Comparison of ENCODE assay signal across 19 cellular contexts in the genomic region with DNA sequence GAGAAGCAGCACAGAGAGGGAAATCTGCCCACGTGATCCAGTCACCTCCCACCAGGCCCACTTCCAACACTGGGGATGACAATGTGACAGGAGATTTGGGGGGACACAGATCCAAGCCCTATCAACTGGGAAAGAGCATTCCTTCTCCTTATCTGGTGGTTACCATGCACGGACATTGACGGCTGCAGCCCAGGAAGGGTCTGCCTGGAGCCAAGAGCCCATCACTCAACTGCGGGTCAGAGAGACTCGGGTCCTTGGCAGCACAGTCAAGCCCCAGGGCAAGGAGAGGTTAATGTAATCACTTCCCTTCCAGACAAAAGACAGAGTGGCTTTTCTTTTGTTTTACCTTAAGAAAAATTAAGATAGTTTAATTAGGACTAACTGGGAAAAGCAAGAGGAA.
A peak's percentile ranks its signal among the peaks of the same experiment; 100 is the strongest.
DNase-seq lines count a peak whose midpoint lies in the region; ATAC-seq and TF ChIP-seq lines count a peak whose summit lies in the region.
"Had no signal": no experiment of that assay in that cellular context is flagged by ENCODE, and none has a peak within 500 bp of the region (broad histone marks: within the 10 kb centered on the region; RNA-seq: fewer than 3 reads in every experiment).

No MANE protein-coding gene starts in this region.

- TF ChIP-seq CTCF in GM23338 (conservative IDR thresholded peaks at IDR 0.05; ENCODE audit: low read depth in 2 of 2) (no peak), mesothelial cell of epicardium (IDR thresholded peaks at IDR 0.05; ENCODE audit: unreplicated experiment) (no peak)

- H3K36me3 ChIP-seq in GM23338 (ENCODE audit: insufficient read depth) (no peaks in the 10 kb centered on the region), mesenchymal stem cell (ENCODE audit: control insufficient read depth in 1 of 2, insufficient read depth in 2 of 2, low read depth in 1 of 2, low read length in 2 of 2) (no peaks in the 10 kb centered on the region)
- H3K36me3 ChIP-seq: BE2C, HAP-1 had no signal

- no peak overlapping the region for H3K4me3 Mint-ChIP-seq in GM23338
- no peak overlapping the region for H3K4me3 Mint-ChIP-seq in stimulated activated effector memory CD8-positive, alpha-beta T cell treated with anti-CD3 and anti-CD28 coated beads, Interleukin-12 subunit alpha, Interleukin-12 subunit beta, amount 100 ng/mL, for 72 hours
- H3K4me3 Mint-ChIP-seq in mesothelial cell of epicardium = no peak overlapping the region
- H3K4me3 Mint-ChIP-seq: CD4-positive, CD25-positive, alpha-beta regulatory T cell; CD8-positive, alpha-beta memory T cell had no signal

- no peaks in the 10 kb centered on the region for H3F3A ChIP-seq in GM23338 (replicated peaks; ENCODE audit: low read depth)

- peaks cover 2% of the 10 kb centered on the region for H3K27me3 Mint-ChIP-seq in GM23338 (ENCODE audit: insufficient read depth, low read depth, poor library complexity)
- H3K27me3 Mint-ChIP-seq in mesothelial cell of epicardium (ENCODE audit: low read depth) = peaks cover 4% of the 10 kb centered on the region

- H3K4me2 ChIP-seq in GM23338 (no peak overlapping the region), mesenchymal stem cell (ENCODE audit: low read length, poor library complexity, severe bottlenecking) (no peak overlapping the region)

- peak; percentile 4 for DNase-seq in GM23338 (ENCODE audit: low spot score)
- DNase-seq in NCI-H69 (lab: John Stamatoyannopoulos, UW) = peak; percentile 26
- DNase-seq in mesenchymal stem cell = no peak
- no peak for DNase-seq in stimulated activated effector memory CD8-positive, alpha-beta T cell treated with anti-CD3 and anti-CD28 coated beads, Interleukin-12 subunit alpha, Interleukin-12 subunit beta, amount 100 ng/mL, for 72 hours (ENCODE audit: low spot score in 2 of 2)
- DNase-seq in mesothelial cell of epicardium (ENCODE audit: low spot score in 2 of 2, unreplicated experiment in 2 of 2) = no peak
- no peak for DNase-seq in SIG-M5 (lab: John Stamatoyannopoulos, UW)
- DNase-seq: ACHN; BE2C; C1 segment of cervical spinal cord; CD4-positive, CD25-positive, alpha-beta regulatory T cell; CD8-positive, alpha-beta memory T cell; COR-L47; DMS 273 treated with DMSO at 0.1 percent for 48 hours; DMS53; DND-41; EL; GOT3 had no signal

- H4K91ac ChIP-seq in mesenchymal stem cell (ENCODE audit: low read length) = no peak overlapping the region

- no peak overlapping the region for H3K4ac ChIP-seq in mesenchymal stem cell (ENCODE audit: low read depth in 1 of 2, low read length in 2 of 2)

- H4K8ac ChIP-seq in mesenchymal stem cell (ENCODE audit: low read length) = no peak overlapping the region

- H3K4me1 Mint-ChIP-seq in GM23338 (peaks cover 3% of the 10 kb centered on the region; the same call in 1 of the 3 replicates), mesothelial cell of epicardium (peaks cover 8% of the 10 kb centered on the region)
- H3K4me1 Mint-ChIP-seq in stimulated activated effector memory CD8-positive, alpha-beta T cell treated with anti-CD3 and anti-CD28 coated beads, Interleukin-12 subunit alpha, Interleukin-12 subunit beta, amount 100 ng/mL, for 72 hours = peaks cover 15% of the 10 kb centered on the region
- H3K4me1 Mint-ChIP-seq: CD4-positive, CD25-positive, alpha-beta regulatory T cell; CD8-positive, alpha-beta memory T cell had no signal

- H2BK15ac ChIP-seq in mesenchymal stem cell (ENCODE audit: low read depth, poor library complexity, severe bottlenecking) = no peak overlapping the region

- H3K4me3 ChIP-seq in GM23338 (no peak overlapping the region), mesenchymal stem cell (ENCODE audit: insufficient read depth in 1 of 2, low read depth in 1 of 2, low read length in 2 of 2) (no peak overlapping the region)
- H3K4me3 ChIP-seq: HAP-1 had no signal

- no peak overlapping the region for H2BK12ac ChIP-seq in mesenchymal stem cell (ENCODE audit: low read length in 2 of 2)

- H3K23ac ChIP-seq in mesenchymal stem cell (ENCODE audit: low read length in 2 of 2) = no peak overlapping the region

- no peak overlapping the region for H2BK5ac ChIP-seq in mesenchymal stem cell (ENCODE audit: low read depth, low read length, poor library complexity, severe bottlenecking)

- H2AFZ ChIP-seq in GM23338 (no peak overlapping the region), mesenchymal stem cell (ENCODE audit: low read depth, low read length) (no peak overlapping the region)

- no peak overlapping the region for H3K18ac ChIP-seq in mesenchymal stem cell (ENCODE audit: low read depth in 1 of 2, low read length in 2 of 2)

- WGBS in mesenchymal stem cell = 92% methylated on average over 5 of the region's 5 CpGs

- no peaks in the 10 kb centered on the region for H3K4me1 ChIP-seq in GM23338 (ENCODE audit: insufficient read depth)
- peaks cover 9% of the 10 kb centered on the region for H3K4me1 ChIP-seq in mesenchymal stem cell (ENCODE audit: control insufficient read depth, insufficient read depth, low read depth, low read length)
- H3K4me1 ChIP-seq: BE2C, HAP-1 had no signal

- no peaks in the 10 kb centered on the region for H3K27me3 ChIP-seq in GM23338 (ENCODE audit: insufficient read depth)
- peaks cover 0 to 17% of the 10 kb centered on the region in 2 experiments for H3K27me3 ChIP-seq in mesenchymal stem cell (ENCODE audit: control insufficient read depth in 1 of 2, insufficient read depth in 1 of 2, low read length in 2 of 2)
- H3K27me3 ChIP-seq: BE2C had no signal

- no peaks in the 10 kb centered on the region for H3K9me3 ChIP-seq in mesenchymal stem cell (ENCODE audit: control insufficient read depth, low read length)
- H3K9me3 ChIP-seq: BE2C, HAP-1 had no signal

- H3K79me1 ChIP-seq in mesenchymal stem cell (replicated peaks; ENCODE audit: low read length, poor library complexity, severe bottlenecking) = no peaks in the 10 kb centered on the region

- H3K9me3 Mint-ChIP-seq in GM23338 (0 out of 3 replicates have a peak, but pooled peaks cover 2% of the 10 kb centered on the region), mesothelial cell of epicardium (no peaks in the 10 kb centered on the region)
- H3K9me3 Mint-ChIP-seq in stimulated activated effector memory CD8-positive, alpha-beta T cell treated with anti-CD3 and anti-CD28 coated beads, Interleukin-12 subunit alpha, Interleukin-12 subunit beta, amount 100 ng/mL, for 72 hours = no peaks in the 10 kb centered on the region
- H3K9me3 Mint-ChIP-seq: CD4-positive, CD25-positive, alpha-beta regulatory T cell; CD8-positive, alpha-beta memory T cell had no signal

- no peaks in the 10 kb centered on the region for H3K36me3 Mint-ChIP-seq in GM23338 (ENCODE audit: low read depth)
- no peaks in the 10 kb centered on the region for H3K36me3 Mint-ChIP-seq in stimulated activated effector memory CD8-positive, alpha-beta T cell treated with anti-CD3 and anti-CD28 coated beads, Interleukin-12 subunit alpha, Interleukin-12 subunit beta, amount 100 ng/mL, for 72 hours
- H3K36me3 Mint-ChIP-seq in mesothelial cell of epicardium = no peaks in the 10 kb centered on the region
- H3K36me3 Mint-ChIP-seq: CD4-positive, CD25-positive, alpha-beta regulatory T cell; CD8-positive, alpha-beta memory T cell had no signal

- no peak overlapping the region for H3K14ac ChIP-seq in mesenchymal stem cell (ENCODE audit: low read length in 2 of 2)

- H2BK120ac ChIP-seq in mesenchymal stem cell (ENCODE audit: low read depth, low read length) = no peak overlapping the region

- no peak overlapping the region for H3K9ac ChIP-seq in mesenchymal stem cell (ENCODE audit: low read length)

- no peaks in the 10 kb centered on the region for H4K20me1 ChIP-seq in GM23338 (replicated peaks; ENCODE audit: insufficient read depth)

- peak overlapping the region; percentile 76 for H2AK5ac ChIP-seq in mesenchymal stem cell (ENCODE audit: low read length, severe bottlenecking)

- no peaks in the 10 kb centered on the region for H3K79me2 ChIP-seq in GM23338 (replicated peaks; ENCODE audit: insufficient read depth)

- H3K27ac Mint-ChIP-seq in GM23338 (no peak overlapping the region), mesothelial cell of epicardium (no peak overlapping the region)
- H3K27ac Mint-ChIP-seq in stimulated activated effector memory CD8-positive, alpha-beta T cell treated with anti-CD3 and anti-CD28 coated beads, Interleukin-12 subunit alpha, Interleukin-12 subunit beta, amount 100 ng/mL, for 72 hours = peak overlapping the region; percentile 20
- H3K27ac Mint-ChIP-seq: CD4-positive, CD25-positive, alpha-beta regulatory T cell had no signal

- H3K9me2 ChIP-seq in GM23338 (ENCODE audit: insufficient read depth) = peaks cover 16% of the 10 kb centered on the region; the same call in 1 of the 2 replicates

- ATAC-seq in GM23338 (no peak), GM19397 (IDR thresholded peaks at IDR 0.05; ENCODE audit: unreplicated experiment) (no peak)
- ATAC-seq in stimulated activated effector memory CD8-positive, alpha-beta T cell treated with anti-CD3 and anti-CD28 coated beads, Interleukin-12 subunit alpha, Interleukin-12 subunit beta, amount 100 ng/mL, for 72 hours = no peak

- no peak overlapping the region for H3K27ac ChIP-seq in GM23338 (ENCODE audit: low read depth)
- no peak overlapping the region for H3K27ac ChIP-seq in mesenchymal stem cell (ENCODE audit: low read length, poor library complexity, severe bottlenecking)

TF ChIP-seq in GM23338, 12 proteins besides CTCF, POLR2A, EP300 and RAD21 (continues in another document):
- TF ChIP-seq POLR2AphosphoS5 (IDR thresholded peaks at IDR 0.05; ENCODE audit: low read depth) = no peak
- TF ChIP-seq ETS1 (IDR thresholded peaks at IDR 0.05) = no peak
- TF ChIP-seq EZH2phosphoT487 (IDR thresholded peaks at IDR 0.05; ENCODE audit: unreplicated experiment) = no peak
- TF ChIP-seq NANOG (IDR thresholded peaks at IDR 0.05; ENCODE audit: borderline replicate concordance) = no peak
- no peak for TF ChIP-seq ZNF114 (CRISPR knock-in tag; IDR thresholded peaks at IDR 0.05)
- no peak for TF ChIP-seq JUNB (IDR thresholded peaks at IDR 0.05; ENCODE audit: unreplicated experiment)
- TF ChIP-seq ZNF331 (CRISPR knock-in tag; IDR thresholded peaks at IDR 0.05; ENCODE audit: low read depth) = no peak

Comparison
In these comparisons a context has a peak if more than half of its experiments do, and no peak if none do; other contexts are left out.
1. DNase-seq: peak in GM23338 (single experiment) and NCI-H69 (single experiment); none in mesenchymal stem cell (single experiment), stimulated activated effector memory CD8-positive, alpha-beta T cell treated with anti-CD3 and anti-CD28 coated beads, Interleukin-12 subunit alpha, Interleukin-12 subunit beta, amount 100 ng/mL, for 72 hours (0 of 2), mesothelial cell of epicardium (0 of 2) and SIG-M5 (single experiment).